ENCODE assay signal across 15 cellular contexts in genomic region chr5:179869101-179869500, GRCh38.
"Had no signal": no experiment of that assay in that cellular context is flagged by ENCODE, and none has a peak within 500 bp of the region (broad histone marks: within the 10 kb centered on the region; RNA-seq: fewer than 3 reads in every experiment).

No MANE protein-coding gene starts in this region.

- H3K27ac ChIP-seq: ascending aorta, neutrophil had no signal

- H3K4me3 Mint-ChIP-seq: activated CD4-positive, alpha-beta T cell treated with anti-CD3 and anti-CD28 coated beads, Interleukin-2, amount 10 ng/mL, durations not matched to agents 24 days and 14 days; activated CD8-positive, alpha-beta T cell treated with anti-CD3 and anti-CD28 coated beads, Interleukin-2, amount 10 ng/mL, durations not matched to agents 7 days and 5 days; activated T-helper 1 cell treated with anti-CD3 and anti-CD28 coated beads, Interleukin-12 subunit alpha, Interleukin-12 subunit beta, Interleukin-2, Interleukin-4 antibody, amounts not matched to agents 30 ng/mL and 10 ng/mL and 1 ng/mL, durations not matched to agents 14 hours and 24 hours and 36 hours; stimulated activated naive CD8-positive, alpha-beta T cell treated with anti-CD3 and anti-CD28 coated beads, Interleukin-15, amount 100 ng/mL, for 72 hours; type B pancreatic cell had no signal

- DNase-seq: activated CD4-positive, alpha-beta T cell treated with anti-CD3 and anti-CD28 coated beads, Interleukin-2, amount 10 ng/mL, durations not matched to agents 24 days and 14 days; activated CD4-positive, CD25-positive, alpha-beta regulatory T cell; activated CD8-positive, alpha-beta memory T cell treated with anti-CD3 and anti-CD28 coated beads, Interleukin-2, amount 50 U/mL, for 4 hours; activated CD8-positive, alpha-beta T cell treated with anti-CD3 and anti-CD28 coated beads, Interleukin-2, amount 10 ng/mL, durations not matched to agents 7 days and 5 days; mammary epithelial cell; naive B cell; right cardiac atrium; stimulated activated naive CD8-positive, alpha-beta T cell treated with anti-CD3 and anti-CD28 coated beads, Interleukin-15, amount 100 ng/mL, for 72 hours had no signal

- H3K27me3 Mint-ChIP-seq: activated CD4-positive, alpha-beta T cell treated with anti-CD3 and anti-CD28 coated beads, Interleukin-2, amount 10 ng/mL, durations not matched to agents 24 days and 14 days; naive B cell; stimulated activated naive CD8-positive, alpha-beta T cell treated with anti-CD3 and anti-CD28 coated beads, Interleukin-15, amount 100 ng/mL, for 72 hours; type B pancreatic cell had no signal

- H3K4me3 ChIP-seq: ascending aorta, breast epithelium, heart left ventricle, smooth muscle cell had no signal

- H3K9me3 Mint-ChIP-seq: activated CD4-positive, alpha-beta T cell treated with anti-CD3 and anti-CD28 coated beads, Interleukin-2, amount 10 ng/mL, durations not matched to agents 24 days and 14 days; activated T-helper 1 cell treated with anti-CD3 and anti-CD28 coated beads, Interleukin-12 subunit alpha, Interleukin-12 subunit beta, Interleukin-2, Interleukin-4 antibody, amounts not matched to agents 30 ng/mL and 10 ng/mL and 1 ng/mL, durations not matched to agents 14 hours and 24 hours and 36 hours; naive B cell; stimulated activated naive CD8-positive, alpha-beta T cell treated with anti-CD3 and anti-CD28 coated beads, Interleukin-15, amount 100 ng/mL, for 72 hours; type B pancreatic cell had no signal

- ATAC-seq: activated CD8-positive, alpha-beta T cell treated with anti-CD3 and anti-CD28 coated beads, Interleukin-2, amount 10 ng/mL, durations not matched to agents 7 days and 5 days; stimulated activated naive CD8-positive, alpha-beta T cell treated with anti-CD3 and anti-CD28 coated beads, Interleukin-15, amount 100 ng/mL, for 72 hours had no signal

- H3K27ac Mint-ChIP-seq: activated CD4-positive, alpha-beta T cell treated with anti-CD3 and anti-CD28 coated beads, Interleukin-2, amount 10 ng/mL, durations not matched to agents 24 days and 14 days; activated CD8-positive, alpha-beta T cell treated with anti-CD3 and anti-CD28 coated beads, Interleukin-2, amount 10 ng/mL, durations not matched to agents 7 days and 5 days; activated T-helper 1 cell treated with anti-CD3 and anti-CD28 coated beads, Interleukin-12 subunit alpha, Interleukin-12 subunit beta, Interleukin-2, Interleukin-4 antibody, amounts not matched to agents 30 ng/mL and 10 ng/mL and 1 ng/mL, durations not matched to agents 14 hours and 24 hours and 36 hours; naive B cell; type B pancreatic cell had no signal

- H3K27me3 ChIP-seq: ascending aorta, breast epithelium, heart left ventricle, neutrophil had no signal

- H3K4me1 ChIP-seq: ascending aorta, breast epithelium had no signal

- H3K9me3 ChIP-seq: ascending aorta, breast epithelium, heart left ventricle, neutrophil had no signal
